16 cellular contexts compared by ENCODE assay signal in the genomic region with DNA sequence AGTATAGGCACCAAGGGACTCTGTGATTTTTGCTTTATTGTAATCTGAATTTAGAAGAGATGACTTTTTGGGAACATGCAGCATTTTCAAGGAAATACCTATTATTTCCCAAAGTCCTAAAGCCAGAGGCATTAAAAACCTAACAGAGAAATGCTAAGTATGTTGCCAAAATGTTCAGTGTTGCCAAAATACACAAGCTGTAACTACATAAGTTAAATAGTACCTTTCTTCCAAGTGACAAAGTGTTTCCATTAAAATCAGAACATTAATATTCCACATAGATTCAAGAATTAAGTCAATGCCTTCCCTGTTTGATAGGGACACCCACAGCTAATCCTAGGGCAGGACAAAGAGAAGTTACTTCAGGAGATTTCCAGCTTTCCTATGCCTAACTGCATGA. TPM values are rescaled to one million over a fixed set of nuclear protein-coding genes. Genes with fewer than 3 reads are reported as not detected.
"Had no signal": no experiment of that assay in that cellular context is flagged by ENCODE, and none has a peak within 500 bp of the region (broad histone marks: within the 10 kb centered on the region; RNA-seq: fewer than 3 reads in every experiment).

No MANE protein-coding gene starts in this region.

- H3K27me3 Mint-ChIP-seq: effector memory CD8-positive, alpha-beta T cell; type B pancreatic cell had no signal

- H3K9me3 Mint-ChIP-seq: effector memory CD8-positive, alpha-beta T cell; type B pancreatic cell had no signal

- H3K27me3 ChIP-seq: right atrium auricular region had no signal

- H3K9me3 ChIP-seq: right atrium auricular region had no signal

- H3K4me3 ChIP-seq: right atrium auricular region, skin epidermis had no signal

- DNase-seq: activated CD4-positive, alpha-beta T cell treated with anti-CD3 and anti-CD28 coated beads, Interleukin-2, amount 50 U/mL, for 1 hour; activated naive CD4-positive, alpha-beta T cell treated with anti-CD3 and anti-CD28 coated beads, Interleukin-2, amount 50 U/mL, for 16 hours; amygdala; cerebellar nuclear complex; dermis blood vessel endothelial cell; effector memory CD8-positive, alpha-beta T cell; left colon; mammary epithelial cell; stimulated activated CD4-positive, alpha-beta T cell treated with anti-CD3 and anti-CD28 coated beads, Interleukin-15, amount 100 ng/mL, for 24 hours; stimulated activated CD4-positive, alpha-beta T cell treated with anti-CD3 and anti-CD28 coated beads, Interleukin-4, amount 100 ng/mL, for 24 hours; stimulated activated naive CD4-positive, alpha-beta T cell treated with Interleukin-2 at 50 U/mL for 16 hours; T-helper 2 cell had no signal

- H3K4me3 Mint-ChIP-seq: effector memory CD8-positive, alpha-beta T cell; type B pancreatic cell had no signal

- H3K27ac Mint-ChIP-seq: type B pancreatic cell had no signal

- H3K27ac ChIP-seq: skin epidermis had no signal

- ATAC-seq: effector memory CD8-positive, alpha-beta T cell; left colon had no signal

RNA-seq across cellular contexts. Expression of a gene that starts 53.6 kb away (rescaled TPM):
- total RNA-seq: dermis blood vessel endothelial cell, posterior vena cava, right atrium auricular region had no signal
